ENCODE assay signal across 1 cellular context in the genomic region with DNA sequence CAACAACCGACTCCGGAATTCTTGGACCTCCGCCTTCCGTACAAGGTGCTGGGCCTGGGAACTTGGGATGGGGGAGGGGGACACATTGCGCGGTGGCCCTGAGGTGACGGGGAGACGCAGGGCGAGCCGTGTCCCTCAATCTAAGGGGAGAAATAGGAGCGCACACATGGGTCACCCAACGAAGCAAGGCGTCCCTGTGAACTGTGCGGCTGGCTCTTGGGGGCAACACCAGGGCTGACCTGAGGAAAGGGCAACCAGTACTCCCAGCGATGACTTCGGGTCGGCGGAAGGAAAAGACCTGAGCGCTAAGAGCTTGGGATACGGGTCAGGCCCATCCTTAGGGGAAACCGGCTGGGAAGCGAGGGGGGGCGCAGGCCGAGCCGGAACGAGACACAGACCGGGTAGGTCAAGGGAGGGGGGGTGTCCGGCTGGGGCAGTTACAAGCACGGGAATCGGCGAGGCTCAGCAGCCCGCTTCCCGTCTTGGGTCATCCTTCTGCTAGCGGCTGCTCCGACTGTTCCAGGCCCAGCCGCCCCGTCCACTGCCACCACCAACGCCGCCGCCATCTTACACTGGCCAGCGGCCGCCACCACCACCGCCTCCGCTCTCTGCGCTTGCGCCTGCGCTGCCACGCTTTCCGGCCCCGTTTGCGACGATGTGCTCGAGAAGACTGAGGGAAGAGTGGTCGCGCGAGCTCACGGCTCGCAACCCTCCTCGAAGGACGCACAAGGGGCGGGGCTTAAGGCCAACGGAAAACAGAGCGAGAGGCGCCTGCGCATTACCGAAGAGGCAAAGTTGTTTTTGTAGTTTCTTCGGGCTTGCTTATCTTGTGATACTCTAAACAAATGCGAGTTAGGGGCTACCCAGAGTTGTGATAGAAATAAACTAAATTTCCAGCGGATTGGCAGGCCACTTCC.
A peak's percentile ranks its signal among the peaks of the same experiment; 100 is the strongest.
TF ChIP-seq lines count a peak whose summit lies in the region.

TSS of gene DCAF8 (minus strand) at position 672 of the 917 bp plus-strand sequence. CDS start 18,541 bp downstream, outside the sequence.

TF ChIP-seq in SK-N-SH, 30 proteins besides CTCF, POLR2A, EP300 and RAD21 (continued from another document):
- no peak for TF ChIP-seq TEAD4 (IDR thresholded peaks at IDR 0.05; ENCODE audit: borderline replicate concordance, insufficient read depth)
- TF ChIP-seq, protein P1, sequence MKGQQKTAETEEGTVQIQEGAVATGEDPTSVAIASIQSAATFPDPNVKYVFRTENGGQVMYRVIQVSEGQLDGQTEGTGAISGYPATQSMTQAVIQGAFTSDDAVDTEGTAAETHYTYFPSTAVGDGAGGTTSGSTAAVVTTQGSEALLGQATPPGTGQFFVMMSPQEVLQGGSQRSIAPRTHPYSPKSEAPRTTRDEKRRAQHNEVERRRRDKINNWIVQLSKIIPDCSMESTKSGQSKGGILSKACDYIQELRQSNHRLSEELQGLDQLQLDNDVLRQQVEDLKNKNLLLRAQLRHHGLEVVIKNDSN (IDR thresholded peaks at IDR 0.05; ENCODE audit: borderline replicate concordance, low read depth), result no peak
- TF ChIP-seq REST (IDR thresholded peaks at IDR 0.05; ENCODE audit: low read depth, low read length), result peak; percentile 62
- TF ChIP-seq TAF1 (IDR thresholded peaks at IDR 0.05; ENCODE audit: borderline replicate concordance, low read depth, low read length), result peak; percentile 97
- TF ChIP-seq JUND (IDR thresholded peaks at IDR 0.05), result no peak
- TF ChIP-seq MXI1 (IDR thresholded peaks at IDR 0.05; ENCODE audit: low read depth, low read length), result peak; percentile 77
- TF ChIP-seq FOXM1 (IDR thresholded peaks at IDR 0.05; ENCODE audit: low read depth), result no peak
- TF ChIP-seq MAX (IDR thresholded peaks at IDR 0.05; ENCODE audit: low read depth), result peak; percentile 65
- TF ChIP-seq MEF2A (IDR thresholded peaks at IDR 0.05; ENCODE audit: borderline replicate concordance, low read depth), result no peak
- TF ChIP-seq ELF1 (IDR thresholded peaks at IDR 0.05), result no peak
